ENCODE assay signal across 19 cellular contexts in the genomic region with DNA sequence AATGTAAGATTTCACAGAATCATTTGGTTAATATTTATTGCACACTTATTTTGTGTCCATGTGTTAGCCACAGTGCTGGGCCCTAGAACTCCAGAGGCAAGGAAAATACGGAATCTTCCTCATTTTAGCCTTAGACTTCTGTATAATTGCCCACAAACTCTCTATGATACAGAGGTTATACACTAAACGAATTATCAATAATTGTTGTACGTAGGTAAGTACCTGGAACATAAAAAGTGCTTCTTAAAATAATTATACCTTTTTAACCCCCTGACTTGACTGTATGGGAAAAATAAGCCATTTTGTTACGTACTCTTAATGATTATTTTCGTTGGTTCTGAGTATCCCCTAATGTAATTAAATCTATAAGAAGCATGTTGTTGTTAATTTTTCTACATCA.
DNase-seq lines count a peak whose midpoint lies in the region; ATAC-seq and TF ChIP-seq lines count a peak whose summit lies in the region.
"Had no signal": no experiment of that assay in that cellular context is flagged by ENCODE, and none has a peak within 500 bp of the region (broad histone marks: within the 10 kb centered on the region; RNA-seq: fewer than 3 reads in every experiment).

No MANE protein-coding gene starts in this region.

- H3K27ac ChIP-seq in DND-41 (ENCODE audit: low read length), result 0 out of 2 replicates have a peak overlapping the region, but pooled peaks have one; percentile 9

- H3K27ac Mint-ChIP-seq in activated naive CD4-positive, alpha-beta T cell treated with anti-CD3 and anti-CD28 coated beads, Interleukin-2, amount 10 ng/mL, durations not matched to agents 7 days and 5 days, result peak overlapping the region; percentile 65
- peak overlapping the region; percentile 74 for H3K27ac Mint-ChIP-seq in activated CD4-positive, alpha-beta memory T cell treated with anti-CD3 and anti-CD28 coated beads for 36 hours
- H3K27ac Mint-ChIP-seq in naive thymus-derived CD8-positive, alpha-beta T cell, result peak overlapping the region in 6 of 10 donors; percentile 11 to 58 (median 37)
- H3K27ac Mint-ChIP-seq: CD4-positive, alpha-beta T cell had no signal

- no peaks in the 10 kb centered on the region for H3K9me3 ChIP-seq in DND-41 (ENCODE audit: insufficient read depth, low read length, severe bottlenecking)
- H3K9me3 ChIP-seq: BE2C, HAP-1 had no signal

- H3K9me3 Mint-ChIP-seq in activated naive CD4-positive, alpha-beta T cell treated with anti-CD3 and anti-CD28 coated beads, Interleukin-2, amount 10 ng/mL, durations not matched to agents 7 days and 5 days, result peaks cover 4% of the 10 kb centered on the region
- H3K9me3 Mint-ChIP-seq in activated CD4-positive, alpha-beta memory T cell treated with anti-CD3 and anti-CD28 coated beads for 36 hours, result no peaks in the 10 kb centered on the region
- H3K9me3 Mint-ChIP-seq in naive thymus-derived CD8-positive, alpha-beta T cell, result peaks cover 0 to 2% (median 0%) of the 10 kb centered on the region in 9 donors
- H3K9me3 Mint-ChIP-seq: CD4-positive, alpha-beta T cell had no signal

- intact Hi-C loops in activated CD4-positive, alpha-beta memory T cell treated with anti-CD3 and anti-CD28 coated beads for 36 hours (cut with micrococcal nuclease), result loop anchor here (1.0 kb wide), 1 partner anchor 8 kb away; no protein-coding TSS in a partner anchor

- TF ChIP-seq CTCF in DND-41 (IDR thresholded peaks at IDR 0.05; ENCODE audit: borderline replicate concordance, extremely low read depth, low read length, poor library complexity, severe bottlenecking), result no peak

- no peak for ATAC-seq in DND-41 (ENCODE audit: insufficient read depth, low read depth)
- no peak for ATAC-seq in naive thymus-derived CD8-positive, alpha-beta T cell
- no peak for ATAC-seq in GM21619 (IDR thresholded peaks at IDR 0.05; ENCODE audit: unreplicated experiment)

- H3K27me3 Mint-ChIP-seq in activated naive CD4-positive, alpha-beta T cell treated with anti-CD3 and anti-CD28 coated beads, Interleukin-2, amount 10 ng/mL, durations not matched to agents 7 days and 5 days, result no peaks in the 10 kb centered on the region
- no peaks in the 10 kb centered on the region for H3K27me3 Mint-ChIP-seq in activated CD4-positive, alpha-beta memory T cell treated with anti-CD3 and anti-CD28 coated beads for 36 hours
- no peaks in the 10 kb centered on the region for H3K27me3 Mint-ChIP-seq in naive thymus-derived CD8-positive, alpha-beta T cell
- H3K27me3 Mint-ChIP-seq: CD4-positive, alpha-beta T cell had no signal

- no peak overlapping the region for H3K9ac ChIP-seq in DND-41 (ENCODE audit: low read depth, low read length)

- H3K36me3 ChIP-seq in DND-41 (ENCODE audit: insufficient read depth, low read length), result peaks cover 69% of the 10 kb centered on the region
- H3K36me3 ChIP-seq: BE2C, HAP-1 had no signal

- CTCF ChIA-PET in activated naive CD4-positive, alpha-beta T cell treated with anti-CD3 and anti-CD28 coated beads, Interleukin-2, amount 10 ng/mL, durations not matched to agents 7 days and 5 days (lab: Charles Lee), result interaction anchor here (2.2 kb wide), 1 partner anchor 10 kb away, joined by 8 read pairs; no protein-coding TSS in a partner anchor
- CTCF ChIA-PET in activated CD4-positive, alpha-beta memory T cell treated with anti-CD3 and anti-CD28 coated beads for 36 hours (lab: Charles Lee), result interaction anchor here (1.3 to 3.3 kb wide), 6 partner anchors 10 to 135 kb away, joined by 3 to 28 read pairs (median 8); no protein-coding TSS in a partner anchor

- peaks cover 36% of the 10 kb centered on the region for H3K36me3 Mint-ChIP-seq in activated naive CD4-positive, alpha-beta T cell treated with anti-CD3 and anti-CD28 coated beads, Interleukin-2, amount 10 ng/mL, durations not matched to agents 7 days and 5 days
- peaks cover 5% of the 10 kb centered on the region for H3K36me3 Mint-ChIP-seq in activated CD4-positive, alpha-beta memory T cell treated with anti-CD3 and anti-CD28 coated beads for 36 hours
- H3K36me3 Mint-ChIP-seq in naive thymus-derived CD8-positive, alpha-beta T cell, result peaks cover 6 to 26% (median 19%) of the 10 kb centered on the region in 3 donors

- no peak overlapping the region for H3K4me2 ChIP-seq in DND-41 (ENCODE audit: insufficient read depth, low read length)

- H3K79me2 ChIP-seq in DND-41 (ENCODE audit: insufficient read depth, low read length), result peaks cover 96% of the 10 kb centered on the region

- H4K20me1 ChIP-seq in DND-41 (ENCODE audit: insufficient read depth, low read length), result no peaks in the 10 kb centered on the region

- no peak for DNase-seq in activated naive CD4-positive, alpha-beta T cell treated with anti-CD3 and anti-CD28 coated beads, Interleukin-2, amount 10 ng/mL, durations not matched to agents 7 days and 5 days
- no peak for DNase-seq in activated naive CD4-positive, alpha-beta T cell (lab: John Stamatoyannopoulos, UW)
- DNase-seq in DND-41 (no peak), islet precursor cell (no peak)
- DNase-seq in activated CD4-positive, alpha-beta memory T cell treated with anti-CD3 and anti-CD28 coated beads for 36 hours, result no peak
- no peak for DNase-seq in naive thymus-derived CD8-positive, alpha-beta T cell
- DNase-seq: BE2C; CD4-positive, alpha-beta T cell; DMS79; IMR-90; Kasumi-1; NCI-H1105 treated with DMSO at 0.1 percent for 48 hours; NCI-H1930; NCI-H446 treated with DMSO at 0.1 percent for 48 hours; NCI-H774; RPMI8226; SIG-M5 had no signal

- H3K4me3 ChIP-seq in DND-41 (ENCODE audit: low read depth in 1 of 2, low read length in 2 of 2), result no peak overlapping the region
- H3K4me3 ChIP-seq: HAP-1 had no signal

- POLR2A ChIA-PET in activated CD4-positive, alpha-beta memory T cell treated with anti-CD3 and anti-CD28 coated beads for 36 hours (lab: Charles Lee), result interaction anchor here (1.2 kb wide), 1 partner anchor 118 kb away, joined by 3 read pairs; no protein-coding TSS in a partner anchor
- POLR2A ChIA-PET in naive thymus-derived CD8-positive, alpha-beta T cell (lab: Charles Lee), result no interaction called here

- peaks cover 46% of the 10 kb centered on the region for H3K4me1 Mint-ChIP-seq in activated naive CD4-positive, alpha-beta T cell treated with anti-CD3 and anti-CD28 coated beads, Interleukin-2, amount 10 ng/mL, durations not matched to agents 7 days and 5 days
- peaks cover 45% of the 10 kb centered on the region for H3K4me1 Mint-ChIP-seq in activated CD4-positive, alpha-beta memory T cell treated with anti-CD3 and anti-CD28 coated beads for 36 hours (ENCODE audit: low read depth)
- peaks cover 17 to 38% (median 31%) of the 10 kb centered on the region in 4 donors for H3K4me1 Mint-ChIP-seq in naive thymus-derived CD8-positive, alpha-beta T cell

- peaks cover 44% of the 10 kb centered on the region for H3K4me1 ChIP-seq in DND-41 (ENCODE audit: insufficient read depth, low read length)
- H3K4me1 ChIP-seq: BE2C, HAP-1 had no signal

- no peak overlapping the region for H2AFZ ChIP-seq in DND-41 (ENCODE audit: low read depth, low read length)

- H3K4me3 Mint-ChIP-seq in activated naive CD4-positive, alpha-beta T cell treated with anti-CD3 and anti-CD28 coated beads, Interleukin-2, amount 10 ng/mL, durations not matched to agents 7 days and 5 days, result peak overlapping the region; percentile 19
- H3K4me3 Mint-ChIP-seq in activated CD4-positive, alpha-beta memory T cell treated with anti-CD3 and anti-CD28 coated beads for 36 hours, result peak overlapping the region; percentile 61
- H3K4me3 Mint-ChIP-seq in naive thymus-derived CD8-positive, alpha-beta T cell, result peak overlapping the region in 7 of 10 donors; percentile 13 to 70 (median 48)
- H3K4me3 Mint-ChIP-seq: CD4-positive, alpha-beta T cell had no signal

- H3K27me3 ChIP-seq in DND-41 (ENCODE audit: insufficient read depth, low read length, poor library complexity), result no peaks in the 10 kb centered on the region
- H3K27me3 ChIP-seq: BE2C had no signal
